1 cellular context compared by ENCODE assay signal in the genomic region with DNA sequence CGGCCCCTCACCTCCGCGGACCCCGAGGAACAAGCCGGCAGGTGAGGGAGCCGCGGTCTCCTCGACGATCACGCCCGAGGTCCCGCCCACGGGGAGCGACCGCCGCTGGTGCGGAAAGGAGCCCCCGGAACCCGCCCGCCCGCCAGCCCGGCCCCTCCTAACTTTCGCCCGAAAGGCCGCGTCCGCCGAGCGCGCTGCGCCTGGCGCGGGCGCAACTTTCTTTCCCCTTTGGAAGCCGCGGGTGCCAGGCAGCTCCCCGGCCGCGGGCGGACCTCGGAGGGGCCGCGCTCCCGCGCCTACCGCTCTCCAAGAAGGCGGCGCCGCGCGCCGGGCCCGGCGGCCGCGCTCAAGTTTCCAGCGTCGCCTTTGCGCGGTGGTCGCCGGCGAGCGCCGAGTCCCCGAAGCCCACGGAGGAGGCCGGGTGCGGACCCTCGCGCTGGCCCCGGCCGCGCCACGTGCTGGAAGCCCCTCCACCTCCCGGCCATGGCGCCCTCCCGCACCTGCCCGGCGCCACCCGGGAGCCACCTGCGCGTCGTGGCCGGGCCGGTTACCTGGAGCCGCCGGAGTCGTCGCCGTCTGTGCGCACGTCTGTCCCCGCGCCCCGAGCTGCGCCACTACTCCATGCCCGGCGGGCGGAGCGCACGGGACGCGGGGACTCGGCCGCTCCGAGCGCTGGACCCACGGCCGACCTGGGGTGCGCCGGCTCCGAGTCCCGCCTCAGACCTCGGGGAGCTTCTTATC.
A peak's percentile ranks its signal among the peaks of the same experiment; 100 is the strongest.
TF ChIP-seq lines count a peak whose summit lies in the region.

Gene ALKAL2, minus strand, starts transcription at position 90 of the 741 bp plus-strand sequence. CDS start 256 bp downstream, outside the sequence.

TF ChIP-seq in HepG2, 621 proteins besides CTCF, POLR2A, EP300 and RAD21 (continued from another document and continues in another):
- peak; percentile 33; the same call in 1 of the 2 replicates for TF ChIP-seq GABPB1 (CRISPR knock-in tag; IDR thresholded peaks at IDR 0.05)
- TF ChIP-seq, protein P1, sequence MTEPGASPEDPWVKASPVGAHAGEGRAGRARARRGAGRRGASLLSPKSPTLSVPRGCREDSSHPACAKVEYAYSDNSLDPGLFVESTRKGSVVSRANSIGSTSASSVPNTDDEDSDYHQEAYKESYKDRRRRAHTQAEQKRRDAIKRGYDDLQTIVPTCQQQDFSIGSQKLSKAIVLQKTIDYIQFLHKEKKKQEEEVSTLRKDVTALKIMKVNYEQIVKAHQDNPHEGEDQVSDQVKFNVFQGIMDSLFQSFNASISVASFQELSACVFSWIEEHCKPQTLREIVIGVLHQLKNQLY (CRISPR knock-in tag; IDR thresholded peaks at IDR 0.05) = no peak
- TF ChIP-seq ZNF547 (CRISPR knock-in tag; IDR thresholded peaks at IDR 0.05) = no peak
- 0 out of 2 replicates have a peak, but pooled peaks have one; percentile 46 for TF ChIP-seq ZNF546 (CRISPR knock-in tag; conservative IDR thresholded peaks at IDR 0.05)
- TF ChIP-seq ZHX1 (CRISPR knock-in tag; IDR thresholded peaks at IDR 0.05; ENCODE audit: low read depth) = 0 out of 2 replicates have a peak, but pooled peaks have one; percentile 30
- TF ChIP-seq ATRX (CRISPR knock-in tag; IDR thresholded peaks at IDR 0.05; ENCODE audit: borderline replicate concordance) = no peak
- TF ChIP-seq SMAD3 (CRISPR knock-in tag; IDR thresholded peaks at IDR 0.05) = no peak
- TF ChIP-seq ZNF609 (CRISPR knock-in tag; IDR thresholded peaks at IDR 0.05; ENCODE audit: borderline replicate concordance) = no peak
- no peak for TF ChIP-seq HNRNPK (IDR thresholded peaks at IDR 0.05; ENCODE audit: low read depth, low read length, poor library complexity, severe bottlenecking)
- TF ChIP-seq, protein P2, sequence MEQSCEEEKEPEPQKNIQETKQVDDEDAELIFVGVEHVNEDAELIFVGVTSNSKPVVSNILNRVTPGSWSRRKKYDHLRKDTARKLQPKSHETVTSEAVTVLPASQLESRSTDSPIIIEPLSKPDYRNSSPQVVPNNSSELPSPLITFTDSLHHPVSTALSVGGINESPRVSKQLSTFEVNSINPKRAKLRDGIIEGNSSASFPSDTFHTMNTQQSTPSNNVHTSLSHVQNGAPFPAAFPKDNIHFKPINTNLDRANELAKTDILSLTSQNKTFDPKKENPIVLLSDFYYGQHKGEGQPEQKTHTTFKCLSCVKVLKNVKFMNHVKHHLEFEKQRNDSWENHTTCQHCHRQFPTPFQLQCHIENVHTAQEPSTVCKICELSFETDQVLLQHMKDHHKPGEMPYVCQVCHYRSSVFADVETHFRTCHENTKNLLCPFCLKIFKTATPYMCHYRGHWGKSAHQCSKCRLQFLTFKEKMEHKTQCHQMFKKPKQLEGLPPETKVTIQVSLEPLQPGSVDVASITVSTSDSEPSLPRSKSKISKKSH (CRISPR knock-in tag; IDR thresholded peaks at IDR 0.05; ENCODE audit: borderline replicate concordance) = no peak
- TF ChIP-seq AGO1 (IDR thresholded peaks at IDR 0.05; ENCODE audit: low read depth, low read length, poor library complexity, severe bottlenecking) = peak; percentile 46
- no peak for TF ChIP-seq ZNF317 (CRISPR knock-in tag; IDR thresholded peaks at IDR 0.05)
- no peak for TF ChIP-seq NKX3-1 (CRISPR knock-in tag; IDR thresholded peaks at IDR 0.05)
- TF ChIP-seq, protein P3, sequence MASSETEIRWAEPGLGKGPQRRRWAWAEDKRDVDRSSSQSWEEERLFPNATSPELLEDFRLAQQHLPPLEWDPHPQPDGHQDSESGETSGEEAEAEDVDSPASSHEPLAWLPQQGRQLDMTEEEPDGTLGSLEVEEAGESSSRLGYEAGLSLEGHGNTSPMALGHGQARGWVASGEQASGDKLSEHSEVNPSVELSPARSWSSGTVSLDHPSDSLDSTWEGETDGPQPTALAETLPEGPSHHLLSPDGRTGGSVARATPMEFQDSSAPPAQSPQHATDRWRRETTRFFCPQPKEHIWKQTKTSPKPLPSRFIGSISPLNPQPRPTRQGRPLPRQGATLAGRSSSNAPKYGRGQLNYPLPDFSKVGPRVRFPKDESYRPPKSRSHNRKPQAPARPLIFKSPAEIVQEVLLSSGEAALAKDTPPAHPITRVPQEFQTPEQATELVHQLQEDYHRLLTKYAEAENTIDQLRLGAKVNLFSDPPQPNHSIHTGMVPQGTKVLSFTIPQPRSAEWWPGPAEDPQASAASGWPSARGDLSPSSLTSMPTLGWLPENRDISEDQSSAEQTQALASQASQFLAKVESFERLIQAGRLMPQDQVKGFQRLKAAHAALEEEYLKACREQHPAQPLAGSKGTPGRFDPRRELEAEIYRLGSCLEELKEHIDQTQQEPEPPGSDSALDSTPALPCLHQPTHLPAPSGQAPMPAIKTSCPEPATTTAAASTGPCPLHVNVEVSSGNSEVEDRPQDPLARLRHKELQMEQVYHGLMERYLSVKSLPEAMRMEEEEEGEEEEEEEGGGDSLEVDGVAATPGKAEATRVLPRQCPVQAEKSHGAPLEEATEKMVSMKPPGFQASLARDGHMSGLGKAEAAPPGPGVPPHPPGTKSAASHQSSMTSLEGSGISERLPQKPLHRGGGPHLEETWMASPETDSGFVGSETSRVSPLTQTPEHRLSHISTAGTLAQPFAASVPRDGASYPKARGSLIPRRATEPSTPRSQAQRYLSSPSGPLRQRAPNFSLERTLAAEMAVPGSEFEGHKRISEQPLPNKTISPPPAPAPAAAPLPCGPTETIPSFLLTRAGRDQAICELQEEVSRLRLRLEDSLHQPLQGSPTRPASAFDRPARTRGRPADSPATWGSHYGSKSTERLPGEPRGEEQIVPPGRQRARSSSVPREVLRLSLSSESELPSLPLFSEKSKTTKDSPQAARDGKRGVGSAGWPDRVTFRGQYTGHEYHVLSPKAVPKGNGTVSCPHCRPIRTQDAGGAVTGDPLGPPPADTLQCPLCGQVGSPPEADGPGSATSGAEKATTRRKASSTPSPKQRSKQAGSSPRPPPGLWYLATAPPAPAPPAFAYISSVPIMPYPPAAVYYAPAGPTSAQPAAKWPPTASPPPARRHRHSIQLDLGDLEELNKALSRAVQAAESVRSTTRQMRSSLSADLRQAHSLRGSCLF (CRISPR knock-in tag; IDR thresholded peaks at IDR 0.05; ENCODE audit: borderline replicate concordance) = no peak
- TF ChIP-seq SRSF4 (IDR thresholded peaks at IDR 0.05; ENCODE audit: low read depth, low read length, poor library complexity, severe bottlenecking) = no peak
- no peak for TF ChIP-seq ZNF292 (CRISPR knock-in tag; IDR thresholded peaks at IDR 0.05; ENCODE audit: borderline replicate concordance, low read depth)
- no peak for TF ChIP-seq GTF3A (CRISPR knock-in tag; conservative IDR thresholded peaks at IDR 0.05)
- no peak for TF ChIP-seq ZIK1 (CRISPR knock-in tag; IDR thresholded peaks at IDR 0.05; ENCODE audit: borderline replicate concordance, low read depth)
- peak; percentile 68; the same call in 1 of the 2 replicates for TF ChIP-seq RNF2 (conservative IDR thresholded peaks at IDR 0.05; ENCODE audit: low read depth)
- 0 out of 2 replicates have a peak, but pooled peaks have one; percentile 63 for TF ChIP-seq ZNF724P (CRISPR knock-in tag; IDR thresholded peaks at IDR 0.05; ENCODE audit: borderline replicate concordance)
- TF ChIP-seq ZNF629 (CRISPR knock-in tag; conservative IDR thresholded peaks at IDR 0.05) = no peak
- TF ChIP-seq ETV5 (CRISPR knock-in tag; IDR thresholded peaks at IDR 0.05; ENCODE audit: borderline replicate concordance) = no peak
- no peak for TF ChIP-seq ZSCAN12 (CRISPR knock-in tag; IDR thresholded peaks at IDR 0.05)
- TF ChIP-seq NONO (IDR thresholded peaks at IDR 0.05) = no peak
- no peak for TF ChIP-seq NONO (CRISPR knock-in tag; conservative IDR thresholded peaks at IDR 0.05)
- no peak for TF ChIP-seq ZNF839 (CRISPR knock-in tag; IDR thresholded peaks at IDR 0.05; ENCODE audit: borderline replicate concordance)
- TF ChIP-seq FLYWCH1 (CRISPR knock-in tag; IDR thresholded peaks at IDR 0.05) = no peak
- no peak for TF ChIP-seq ZNF616 (CRISPR knock-in tag; IDR thresholded peaks at IDR 0.05; ENCODE audit: low read depth)
- 0 out of 2 replicates have a peak, but pooled peaks have one; percentile 28 for TF ChIP-seq HES4 (CRISPR knock-in tag; IDR thresholded peaks at IDR 0.05; ENCODE audit: borderline replicate concordance)
- TF ChIP-seq, protein P4, sequence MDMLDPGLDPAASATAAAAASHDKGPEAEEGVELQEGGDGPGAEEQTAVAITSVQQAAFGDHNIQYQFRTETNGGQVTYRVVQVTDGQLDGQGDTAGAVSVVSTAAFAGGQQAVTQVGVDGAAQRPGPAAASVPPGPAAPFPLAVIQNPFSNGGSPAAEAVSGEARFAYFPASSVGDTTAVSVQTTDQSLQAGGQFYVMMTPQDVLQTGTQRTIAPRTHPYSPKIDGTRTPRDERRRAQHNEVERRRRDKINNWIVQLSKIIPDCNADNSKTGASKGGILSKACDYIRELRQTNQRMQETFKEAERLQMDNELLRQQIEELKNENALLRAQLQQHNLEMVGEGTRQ (IDR thresholded peaks at IDR 0.05; ENCODE audit: low read depth, low read length) = no peak
- TF ChIP-seq, protein P4 (CRISPR knock-in tag; IDR thresholded peaks at IDR 0.05; ENCODE audit: borderline replicate concordance) = no peak
- no peak for TF ChIP-seq TRIM24 (CRISPR knock-in tag; IDR thresholded peaks at IDR 0.05)
- no peak for TF ChIP-seq ELF3 (CRISPR knock-in tag; IDR thresholded peaks at IDR 0.05)
- TF ChIP-seq FOXC1 (CRISPR knock-in tag; IDR thresholded peaks at IDR 0.05; ENCODE audit: borderline replicate concordance) = no peak
- no peak for TF ChIP-seq TP53 (CRISPR knock-in tag; conservative IDR thresholded peaks at IDR 0.05)
- TF ChIP-seq, protein P5, sequence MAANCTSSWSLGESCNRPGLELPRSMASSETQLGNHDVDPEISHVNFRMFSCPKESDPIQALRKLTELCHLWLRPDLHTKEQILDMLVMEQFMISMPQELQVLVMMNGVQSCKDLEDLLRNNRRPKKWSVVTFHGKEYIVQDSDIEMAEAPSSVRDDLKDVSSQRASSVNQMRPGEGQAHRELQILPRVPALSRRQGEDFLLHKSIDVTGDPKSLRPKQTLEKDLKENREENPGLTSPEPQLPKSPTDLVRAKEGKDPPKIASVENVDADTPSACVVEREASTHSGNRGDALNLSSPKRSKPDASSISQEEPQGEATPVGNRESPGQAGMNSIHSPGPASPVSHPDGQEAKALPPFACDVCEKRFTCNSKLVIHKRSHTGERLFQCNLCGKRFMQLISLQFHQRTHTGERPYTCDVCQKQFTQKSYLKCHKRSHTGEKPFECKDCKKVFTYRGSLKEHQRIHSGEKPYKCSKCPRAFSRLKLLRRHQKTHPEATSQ (CRISPR knock-in tag; IDR thresholded peaks at IDR 0.05; ENCODE audit: borderline replicate concordance) = no peak
- TF ChIP-seq TARDBP (CRISPR knock-in tag; IDR thresholded peaks at IDR 0.05) = no peak
- TF ChIP-seq RARA (CRISPR knock-in tag; IDR thresholded peaks at IDR 0.05) = no peak
- TF ChIP-seq ZNF138 (CRISPR knock-in tag; IDR thresholded peaks at IDR 0.05; ENCODE audit: low read depth) = no peak
- TF ChIP-seq ZBTB7A (CRISPR knock-in tag; IDR thresholded peaks at IDR 0.05) = no peak
- peak; percentile 10 for TF ChIP-seq AGO2 (optimal IDR thresholded peaks at IDR 0.05; ENCODE audit: low read depth, low read length)
- no peak for TF ChIP-seq ZNF598 (CRISPR knock-in tag; IDR thresholded peaks at IDR 0.05; ENCODE audit: borderline replicate concordance)
